In the genomic region with DNA sequence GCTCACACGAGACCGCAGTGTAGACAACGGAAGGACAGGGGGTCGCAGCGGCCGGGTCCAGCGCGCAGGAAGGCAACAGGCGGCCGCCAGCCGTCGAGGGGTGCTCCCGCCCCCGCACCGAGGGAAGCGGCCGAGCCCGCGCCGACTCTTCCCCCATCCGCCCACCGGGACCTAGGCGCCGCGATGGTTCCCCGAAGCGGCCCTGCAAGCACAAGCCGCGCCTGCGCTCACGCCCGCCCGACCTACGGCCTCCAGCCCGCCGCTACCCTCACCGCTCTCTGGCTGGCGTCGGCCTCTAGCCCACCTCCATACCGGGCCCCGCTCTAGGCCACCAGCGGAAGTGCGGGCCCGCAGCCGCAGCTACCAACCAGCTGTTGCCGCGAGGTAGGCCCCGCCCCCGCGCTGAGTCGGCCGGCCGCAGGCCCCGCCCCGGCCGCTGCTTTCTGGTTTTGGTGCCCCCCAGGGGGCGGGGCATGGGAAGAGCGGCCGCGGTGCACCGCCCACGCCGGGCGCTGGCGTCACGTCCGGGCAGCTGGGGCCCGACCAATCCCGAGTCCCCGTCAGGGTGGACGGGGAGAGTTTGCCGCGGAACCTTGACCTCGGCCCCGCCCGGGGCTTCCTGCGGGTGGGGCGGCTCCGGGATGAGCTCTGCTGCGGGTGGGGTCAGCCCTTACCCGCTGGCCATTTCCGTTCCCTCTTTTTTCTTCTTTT, we compare ENCODE assay signal across 8 cellular contexts. TPM values are rescaled to one million over a fixed set of nuclear protein-coding genes. Genes with fewer than 3 reads are reported as not detected.
A peak's percentile ranks its signal among the peaks of the same experiment; 100 is the strongest.
DNase-seq lines count a peak whose midpoint lies in the region; ATAC-seq and TF ChIP-seq lines count a peak whose summit lies in the region.

A gene with protein sequence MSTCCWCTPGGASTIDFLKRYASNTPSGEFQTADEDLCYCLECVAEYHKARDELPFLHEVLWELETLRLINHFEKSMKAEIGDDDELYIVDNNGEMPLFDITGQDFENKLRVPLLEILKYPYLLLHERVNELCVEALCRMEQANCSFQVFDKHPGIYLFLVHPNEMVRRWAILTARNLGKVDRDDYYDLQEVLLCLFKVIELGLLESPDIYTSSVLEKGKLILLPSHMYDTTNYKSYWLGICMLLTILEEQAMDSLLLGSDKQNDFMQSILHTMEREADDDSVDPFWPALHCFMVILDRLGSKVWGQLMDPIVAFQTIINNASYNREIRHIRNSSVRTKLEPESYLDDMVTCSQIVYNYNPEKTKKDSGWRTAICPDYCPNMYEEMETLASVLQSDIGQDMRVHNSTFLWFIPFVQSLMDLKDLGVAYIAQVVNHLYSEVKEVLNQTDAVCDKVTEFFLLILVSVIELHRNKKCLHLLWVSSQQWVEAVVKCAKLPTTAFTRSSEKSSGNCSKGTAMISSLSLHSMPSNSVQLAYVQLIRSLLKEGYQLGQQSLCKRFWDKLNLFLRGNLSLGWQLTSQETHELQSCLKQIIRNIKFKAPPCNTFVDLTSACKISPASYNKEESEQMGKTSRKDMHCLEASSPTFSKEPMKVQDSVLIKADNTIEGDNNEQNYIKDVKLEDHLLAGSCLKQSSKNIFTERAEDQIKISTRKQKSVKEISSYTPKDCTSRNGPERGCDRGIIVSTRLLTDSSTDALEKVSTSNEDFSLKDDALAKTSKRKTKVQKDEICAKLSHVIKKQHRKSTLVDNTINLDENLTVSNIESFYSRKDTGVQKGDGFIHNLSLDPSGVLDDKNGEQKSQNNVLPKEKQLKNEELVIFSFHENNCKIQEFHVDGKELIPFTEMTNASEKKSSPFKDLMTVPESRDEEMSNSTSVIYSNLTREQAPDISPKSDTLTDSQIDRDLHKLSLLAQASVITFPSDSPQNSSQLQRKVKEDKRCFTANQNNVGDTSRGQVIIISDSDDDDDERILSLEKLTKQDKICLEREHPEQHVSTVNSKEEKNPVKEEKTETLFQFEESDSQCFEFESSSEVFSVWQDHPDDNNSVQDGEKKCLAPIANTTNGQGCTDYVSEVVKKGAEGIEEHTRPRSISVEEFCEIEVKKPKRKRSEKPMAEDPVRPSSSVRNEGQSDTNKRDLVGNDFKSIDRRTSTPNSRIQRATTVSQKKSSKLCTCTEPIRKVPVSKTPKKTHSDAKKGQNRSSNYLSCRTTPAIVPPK (N-terminal part only) (minus strand): TSS at position 342 of the 711 bp plus-strand sequence. CDS start 5,558 bp downstream, outside the sequence.

- peak within 1 kb of the TSS; percentile 97 to 100 (median 98) for H3K27ac Mint-ChIP-seq in naive B cell
- H3K27ac Mint-ChIP-seq in stimulated activated effector memory CD8-positive, alpha-beta T cell treated with anti-CD3 and anti-CD28 coated beads, Interleukin-12 subunit alpha, Interleukin-12 subunit beta, amount 100 ng/mL, for 72 hours, result peak within 1 kb of the TSS; percentile 97

- H3K36me3 Mint-ChIP-seq in naive B cell, result peaks cover 18 to 19% of the 10 kb centered on the region in 2 donors
- H3K36me3 Mint-ChIP-seq in stimulated activated effector memory CD8-positive, alpha-beta T cell treated with anti-CD3 and anti-CD28 coated beads, Interleukin-12 subunit alpha, Interleukin-12 subunit beta, amount 100 ng/mL, for 72 hours, result peaks cover 55% of the 10 kb centered on the region

- H3K27me3 Mint-ChIP-seq in naive B cell, result no peaks in the 10 kb centered on the region

- ATAC-seq in naive B cell (ENCODE audit: low read depth in 2 of 2), result peak; percentile 85 to 86
- peak; percentile 91 for ATAC-seq in stimulated activated effector memory CD8-positive, alpha-beta T cell treated with anti-CD3 and anti-CD28 coated beads, Interleukin-12 subunit alpha, Interleukin-12 subunit beta, amount 100 ng/mL, for 72 hours

- peak within 1 kb of the TSS; percentile 88 to 98 (median 94) for H3K4me3 Mint-ChIP-seq in naive B cell
- peak within 1 kb of the TSS; percentile 90 for H3K4me3 Mint-ChIP-seq in stimulated activated effector memory CD8-positive, alpha-beta T cell treated with anti-CD3 and anti-CD28 coated beads, Interleukin-12 subunit alpha, Interleukin-12 subunit beta, amount 100 ng/mL, for 72 hours

- peaks cover 38 to 62% (median 53%) of the 10 kb centered on the region in 3 donors for H3K4me1 Mint-ChIP-seq in naive B cell
- peaks cover 37% of the 10 kb centered on the region for H3K4me1 Mint-ChIP-seq in stimulated activated effector memory CD8-positive, alpha-beta T cell treated with anti-CD3 and anti-CD28 coated beads, Interleukin-12 subunit alpha, Interleukin-12 subunit beta, amount 100 ng/mL, for 72 hours

- TF ChIP-seq CTCF in LNCaP clone FGC (IDR thresholded peaks at IDR 0.05; ENCODE audit: control insufficient read depth, extremely low read depth, insufficient read depth), result no peak

- peak; percentile 98 for DNase-seq in EL
- DNase-seq in H4 (ENCODE audit: low spot score), result peak; percentile 90
- peak; percentile 81 for DNase-seq in LNCaP clone FGC (ENCODE audit: low read depth)
- DNase-seq in RPMI8226, result peak; percentile 99
- DNase-seq in activated T-helper 1 cell treated with anti-CD3 and anti-CD28 coated beads, Interleukin-2, amount 50 U/mL, for 16 hours (ENCODE audit: low read depth in 1 of 2, low spot score in 1 of 2), result peak; percentile 91 to 98
- peak; percentile 97 for DNase-seq in fibroblast of gingiva (ENCODE audit: low read depth)
- DNase-seq in naive B cell, result peak; percentile 92
- peak; percentile 91 to 95 for DNase-seq in stimulated activated effector memory CD8-positive, alpha-beta T cell treated with anti-CD3 and anti-CD28 coated beads, Interleukin-12 subunit alpha, Interleukin-12 subunit beta, amount 100 ng/mL, for 72 hours (ENCODE audit: low spot score in 2 of 2)

- H3K4me3 ChIP-seq in LNCaP clone FGC (ENCODE audit: low read depth, low read length), result peak within 1 kb of the TSS; percentile 93

- H3K9me3 Mint-ChIP-seq in naive B cell, result peaks cover 0 to 4% (median 0%) of the 10 kb centered on the region in 7 donors
- H3K9me3 Mint-ChIP-seq in stimulated activated effector memory CD8-positive, alpha-beta T cell treated with anti-CD3 and anti-CD28 coated beads, Interleukin-12 subunit alpha, Interleukin-12 subunit beta, amount 100 ng/mL, for 72 hours, result no peaks in the 10 kb centered on the region

RNA-seq across cellular contexts. Expression of the gene that starts here (rescaled TPM):
- total RNA-seq in H4 (2014; rRNA removed; shearing (Covaris generic)), result 13.4 and 16.7 TPM in 2 replicates
- polyA plus RNA-seq in naive B cell (ENCODE audit: low read depth in 6 of 6), result 10 to 100 TPM; 12.7 to 70.1 (median 46.5) TPM

Comparison
In these comparisons a context has a peak if more than half of its experiments do, and no peak if none do; other contexts are left out.
1. Peak in every context shown above with its lines: DNase-seq, ATAC-seq and H3K4me3 ChIP-seq.